ENCODE assay signal across 8 cellular contexts in the genomic region with DNA sequence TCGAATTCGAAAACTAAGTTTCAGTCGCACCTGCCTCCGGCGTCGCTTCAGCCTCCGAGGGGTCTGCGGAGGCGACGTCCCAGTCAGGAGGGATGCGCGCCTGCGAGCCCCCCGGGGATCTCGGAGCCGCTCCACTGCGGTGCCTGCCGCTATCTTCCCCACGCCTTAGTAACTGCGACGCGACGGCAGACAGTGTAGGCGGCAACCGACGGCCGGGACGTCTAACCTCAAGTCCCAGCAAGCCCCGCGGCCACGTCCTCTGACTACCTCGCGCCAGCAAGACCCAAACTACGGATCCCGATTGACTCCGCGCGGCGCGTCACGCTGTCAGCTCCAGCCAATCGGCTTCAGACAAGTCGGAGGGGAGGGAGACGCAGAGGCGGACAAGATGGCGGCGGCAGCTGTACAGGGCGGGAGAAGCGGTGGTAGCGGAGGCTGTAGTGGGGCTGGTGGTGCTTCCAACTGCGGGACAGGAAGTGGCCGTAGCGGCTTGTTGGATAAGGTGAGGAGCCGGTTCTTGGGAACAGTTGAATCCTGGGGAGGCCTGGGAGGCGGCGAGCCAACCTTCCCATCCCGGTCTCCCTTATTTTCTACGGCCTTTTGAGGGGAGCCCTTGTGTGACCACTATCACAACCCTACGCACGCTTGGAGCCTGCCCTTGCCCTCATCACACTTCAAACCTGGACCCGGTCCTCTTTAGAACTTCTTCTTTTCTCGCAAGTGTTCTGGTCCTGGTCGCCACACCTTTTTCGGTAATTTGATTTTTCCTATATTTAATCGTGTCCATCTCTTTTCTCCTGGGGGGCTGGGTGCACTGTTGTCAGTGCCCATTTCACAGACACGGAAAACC. TPM values are rescaled to one million over a fixed set of nuclear protein-coding genes. Genes with fewer than 3 reads are reported as not detected.
DNase-seq lines count a peak whose midpoint lies in the region; ATAC-seq lines count a peak whose summit lies in the region.

A gene (plus strand): TSS at position 369 of the 850 bp plus-strand sequence. CDS start 20 bp downstream, at position 389.
A gene with protein sequence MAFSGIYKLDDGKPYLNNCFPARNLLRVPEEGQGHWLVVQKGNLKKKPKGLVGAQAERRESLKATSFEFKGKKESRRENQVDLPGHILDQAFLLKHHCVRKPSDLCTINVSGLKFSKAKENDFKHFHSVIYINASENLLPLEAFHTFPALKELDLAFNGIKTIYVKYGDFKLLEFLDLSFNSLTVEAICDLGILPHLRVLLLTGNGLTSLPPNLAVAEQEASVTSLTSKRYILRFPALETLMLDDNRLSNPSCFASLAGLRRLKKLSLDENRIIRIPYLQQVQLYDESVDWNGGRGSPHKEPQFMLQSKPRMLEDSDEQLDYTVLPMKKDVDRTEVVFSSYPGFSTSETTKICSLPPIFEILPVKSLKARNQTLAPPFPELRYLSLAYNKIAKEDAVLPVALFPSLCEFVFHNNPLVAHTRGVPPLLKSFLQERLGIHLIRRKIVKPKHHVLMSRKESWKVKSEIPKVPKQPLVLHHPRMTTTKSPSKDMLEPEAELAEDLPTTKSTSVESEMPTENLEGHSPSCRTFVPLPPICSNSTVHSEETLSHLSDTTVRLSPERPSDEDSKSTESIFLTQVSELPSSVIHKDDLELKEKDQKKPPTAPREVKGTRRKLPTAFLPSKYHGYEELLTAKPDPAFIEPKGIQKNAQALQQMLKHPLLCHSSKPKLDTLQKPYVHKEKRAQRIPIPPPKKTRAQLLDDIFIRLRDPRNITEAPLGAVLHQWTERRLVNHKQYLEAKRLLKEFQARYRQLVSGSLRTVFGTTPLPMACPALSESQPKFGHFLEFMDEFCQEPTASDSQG (minus strand): TSS at position 194 of the 850 bp plus-strand sequence. CDS start 8,213 bp downstream, outside the sequence.

- H3K27ac ChIP-seq in Karpas-422 (ENCODE audit: low read length) = peak within 1 kb of the TSS; percentile 87

- no peaks in the 10 kb centered on the region for H4K20me1 ChIP-seq in Karpas-422 (ENCODE audit: insufficient read depth, low read depth, low read length)

- no peaks in the 10 kb centered on the region for H3K27me3 Mint-ChIP-seq in naive B cell
- H3K27me3 Mint-ChIP-seq in stimulated activated memory B cell treated with anti-CD40 and anti-IgM and Interleukin-4, amounts not matched to agents 10 μg/mL and 1 μg/mL and 100 μg/mL, for 72 hours = no peaks in the 10 kb centered on the region

- H3K27me3 ChIP-seq in Karpas-422 (ENCODE audit: low read length) = no peaks in the 10 kb centered on the region

- H3K27ac Mint-ChIP-seq in naive B cell = peak within 1 kb of the TSS; percentile 91 to 100 (median 99)
- peak within 1 kb of the TSS; percentile 95 for H3K27ac Mint-ChIP-seq in stimulated activated memory B cell treated with anti-CD40 and anti-IgM and Interleukin-4, amounts not matched to agents 10 μg/mL and 1 μg/mL and 100 μg/mL, for 72 hours

- H3K4me3 ChIP-seq in Karpas-422 (ENCODE audit: low read length) = peak within 1 kb of the TSS; percentile 86

- H3K4me1 Mint-ChIP-seq in naive B cell = peaks cover 45 to 72% (median 66%) of the 10 kb centered on the region in 3 donors
- peaks cover 76% of the 10 kb centered on the region for H3K4me1 Mint-ChIP-seq in stimulated activated memory B cell treated with anti-CD40 and anti-IgM and Interleukin-4, amounts not matched to agents 10 μg/mL and 1 μg/mL and 100 μg/mL, for 72 hours

- H3K4me1 ChIP-seq in Karpas-422 (ENCODE audit: low read length) = peaks cover 55% of the 10 kb centered on the region

- H3K9ac ChIP-seq in Karpas-422 (ENCODE audit: low read length) = peak within 1 kb of the TSS; percentile 90

- H3K36me3 Mint-ChIP-seq in naive B cell = peaks cover 0 to 5% of the 10 kb centered on the region in 2 donors
- peaks cover 28% of the 10 kb centered on the region for H3K36me3 Mint-ChIP-seq in stimulated activated memory B cell treated with anti-CD40 and anti-IgM and Interleukin-4, amounts not matched to agents 10 μg/mL and 1 μg/mL and 100 μg/mL, for 72 hours

- H3K9me3 ChIP-seq in Karpas-422 (ENCODE audit: low read length) = no peaks in the 10 kb centered on the region

- ATAC-seq in GM21825 (IDR thresholded peaks at IDR 0.05; ENCODE audit: unreplicated experiment) (peak; percentile 88), naive B cell (ENCODE audit: low read depth in 2 of 2) (peak; percentile 91 to 94)
- peak; percentile 98 for ATAC-seq in stimulated activated memory B cell treated with anti-CD40 and anti-IgM and Interleukin-4, amounts not matched to agents 10 μg/mL and 1 μg/mL and 100 μg/mL, for 72 hours

- peak; percentile 99 for DNase-seq in DMS79 treated with DMSO at 0.1 percent for 48 hours (lab: John Stamatoyannopoulos, UW)
- DNase-seq in Karpas-422 = peak; percentile 100
- DNase-seq in RKO (ENCODE audit: low spot score) = peak; percentile 99
- DNase-seq in activated T-helper 1 cell treated with anti-CD3 and anti-CD28 coated beads, Interleukin-2, amount 50 U/mL, for 16 hours (ENCODE audit: low read depth in 1 of 2, low spot score in 1 of 2) = peak; percentile 96 to 97
- DNase-seq in fibroblast of gingiva (ENCODE audit: low read depth) = peak; percentile 99
- DNase-seq in naive B cell = peak; percentile 98

- no peaks in the 10 kb centered on the region for H3K9me3 Mint-ChIP-seq in naive B cell
- no peaks in the 10 kb centered on the region for H3K9me3 Mint-ChIP-seq in stimulated activated memory B cell treated with anti-CD40 and anti-IgM and Interleukin-4, amounts not matched to agents 10 μg/mL and 1 μg/mL and 100 μg/mL, for 72 hours

- peak within 1 kb of the TSS; percentile 84 to 100 (median 98) for H3K4me3 Mint-ChIP-seq in naive B cell
- peak within 1 kb of the TSS; percentile 94 for H3K4me3 Mint-ChIP-seq in stimulated activated memory B cell treated with anti-CD40 and anti-IgM and Interleukin-4, amounts not matched to agents 10 μg/mL and 1 μg/mL and 100 μg/mL, for 72 hours

- H3K36me3 ChIP-seq in Karpas-422 (ENCODE audit: insufficient read depth, low read length) = peaks cover 12% of the 10 kb centered on the region

- no peaks in the 10 kb centered on the region for H3K9me2 ChIP-seq in Karpas-422 (replicated peaks; ENCODE audit: insufficient read depth, low read length)

- H3K79me2 ChIP-seq in Karpas-422 (ENCODE audit: low read length) = peaks cover 92% of the 10 kb centered on the region

- peak within 1 kb of the TSS; percentile 91 for H3K4me2 ChIP-seq in Karpas-422 (ENCODE audit: low read depth, low read length, poor library complexity, severe bottlenecking)

- peak within 1 kb of the TSS; percentile 73 for H2AFZ ChIP-seq in Karpas-422 (ENCODE audit: low read length)

RNA-seq across cellular contexts. Expression of the first gene that starts in this region (rescaled TPM):
- 33.2 and 91.5 TPM in 2 replicates for total RNA-seq in Karpas-422 (2014; rRNA removed; shearing (Covaris generic); ENCODE audit: low replicate concordance)
- polyA plus RNA-seq in naive B cell (ENCODE audit: low read depth in 6 of 6) = 100 to 1,000 TPM; 198 to 302 (median 265) TPM

RNA-seq across cellular contexts. Expression of the second gene that starts in this region (rescaled TPM):
- total RNA-seq in Karpas-422 (2014; rRNA removed; shearing (Covaris generic); ENCODE audit: low replicate concordance) = 29.7 and 56.3 TPM in 2 replicates
- polyA plus RNA-seq in naive B cell (ENCODE audit: low read depth in 6 of 6) = 10 to 100 TPM in 3 of 6 donors, 1 to 10 TPM in 2, under 1 TPM in 1; 0.32 to 15.6 (median 10.0) TPM

Comparison
In these comparisons a context has a peak if more than half of its experiments do, and no peak if none do; other contexts are left out.
1. Peak in every context shown above with its lines: DNase-seq, ATAC-seq, H3K4me3 ChIP-seq and H3K27ac ChIP-seq.